Comparison of ENCODE assay signal across 9 cellular contexts in the genomic region with DNA sequence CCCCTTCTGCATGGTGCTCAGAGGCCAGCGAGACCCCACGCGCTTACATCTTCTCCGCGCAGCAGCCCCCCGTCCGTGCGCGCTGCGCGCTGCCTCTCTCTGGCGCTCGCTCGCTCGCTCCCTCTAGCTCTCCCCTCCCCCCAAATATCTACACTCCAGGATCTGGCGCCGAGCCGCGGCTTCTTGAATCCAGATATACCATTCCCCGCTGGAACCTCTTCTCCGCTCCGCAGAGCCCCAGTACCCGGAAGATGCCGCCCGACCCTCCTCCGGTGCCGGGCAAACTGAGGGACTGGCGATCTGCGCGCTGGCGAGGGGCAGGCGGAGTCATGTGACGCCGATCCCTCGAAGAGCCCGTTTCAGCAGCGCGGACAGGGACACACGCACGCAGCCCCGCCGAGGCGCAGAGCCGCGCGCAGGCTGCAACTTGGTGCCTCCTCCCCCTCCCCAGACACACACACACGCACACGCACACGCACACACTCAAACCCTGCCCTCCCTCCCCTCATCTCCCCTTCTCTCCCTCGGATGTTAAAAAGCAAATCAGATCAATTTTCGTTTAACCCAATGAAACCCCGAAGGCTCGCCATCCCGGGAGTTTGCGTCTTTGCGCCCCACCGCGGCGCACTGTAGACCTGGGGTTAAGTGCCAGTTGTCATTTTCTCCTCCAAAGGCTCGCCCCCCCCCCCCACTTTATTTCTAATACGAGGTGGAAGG. TPM values are rescaled to one million over a fixed set of nuclear protein-coding genes. Genes with fewer than 3 reads are reported as not detected.
DNase-seq lines count a peak whose midpoint lies in the region; ATAC-seq, FAIRE-seq and TF ChIP-seq lines count a peak whose summit lies in the region.
"Had no signal": no experiment of that assay in that cellular context is flagged by ENCODE, and none has a peak within 500 bp of the region (broad histone marks: within the 10 kb centered on the region; RNA-seq: fewer than 3 reads in every experiment).

Gene RASGRF1 (minus strand): TSS at position 294 of the 717 bp plus-strand sequence. CDS start 282 bp downstream, at position 12.

- no peak within 1 kb of the TSS for H3K27ac Mint-ChIP-seq in activated CD8-positive, alpha-beta memory T cell treated with anti-CD3 and anti-CD28 coated beads, Interleukin-2, amount 10 ng/mL, durations not matched to agents 7 days and 5 days
- H3K27ac Mint-ChIP-seq: CD4-positive, CD25-positive, alpha-beta regulatory T cell had no signal

- SMC1A ChIA-PET in GM12878 (lab: Charles Lee; ENCODE audit: uncharacterized antibody, unreplicated experiment), result no interaction called here

- H3K4me1 ChIP-seq in GM12878 (ENCODE audit: control insufficient read depth, insufficient read depth, low read length), result no peaks in the 10 kb centered on the region; the same call in 1 of the 2 replicates
- H3K4me1 ChIP-seq in lung (ENCODE audit: control insufficient read depth in 2 of 2, insufficient read depth in 2 of 2, low read length in 2 of 2), result peaks cover 0 to 11% of the 10 kb centered on the region in 2 donors
- peaks cover 0 to 27% (median 15%) of the 10 kb centered on the region in 4 donors for H3K4me1 ChIP-seq in tibial nerve

- TF ChIP-seq POLR2A in GM12878 (IDR thresholded peaks at IDR 0.05; ENCODE audit: low read depth, low read length), result no peak
- TF ChIP-seq POLR2A in tibial nerve (IDR thresholded peaks at IDR 0.05), result no peak

- TF ChIP-seq CTCF in GM12878 (IDR thresholded peaks at IDR 0.05 in 2 of 3, conservative IDR thresholded peaks at IDR 0.05 in 1 of 3; ENCODE audit: control insufficient read depth in 2 of 3, extremely low read depth in 1 of 3, insufficient read depth in 1 of 3, low read depth in 3 of 3, low read length in 3 of 3), result no peak
- TF ChIP-seq CTCF in lung (IDR thresholded peaks at IDR 0.05; ENCODE audit: control extremely low read depth, extremely low read depth), result no peak
- TF ChIP-seq CTCF in tibial nerve (IDR thresholded peaks at IDR 0.05), result no peak
- TF ChIP-seq CTCF in brain microvascular endothelial cell (IDR thresholded peaks at IDR 0.05; ENCODE audit: low read depth, low read length, missing control alignments), result no peak

- H3K4me3 ChIP-seq in GM12878 (no peak within 1 kb of the TSS), lung (peak within 1 kb of the TSS; percentile 36), tibial nerve (peak within 1 kb of the TSS; percentile 1 to 33 (median 22)), brain microvascular endothelial cell (ENCODE audit: low read depth, low read length) (no peak within 1 kb of the TSS)

- RAD21 ChIA-PET in GM12878 (lab: Charles Lee; ENCODE audit: unreplicated experiment), result no interaction called here

- H3K36me3 ChIP-seq in GM12878 (ENCODE audit: control insufficient read depth in 2 of 2, insufficient read depth in 2 of 2, low read length in 1 of 2), result no peaks in the 10 kb centered on the region
- H3K36me3 ChIP-seq in lung (ENCODE audit: control insufficient read depth in 2 of 2, insufficient read depth in 2 of 2, low read length in 2 of 2), result no peaks in the 10 kb centered on the region
- H3K36me3 ChIP-seq in tibial nerve, result no peaks in the 10 kb centered on the region
- H3K36me3 ChIP-seq in brain microvascular endothelial cell (replicated peaks), result no peaks in the 10 kb centered on the region

- H3K79me2 ChIP-seq in GM12878 (ENCODE audit: control insufficient read depth, insufficient read depth, low read length), result no peaks in the 10 kb centered on the region

- no peaks in the 10 kb centered on the region for H3K36me3 Mint-ChIP-seq in activated CD8-positive, alpha-beta memory T cell treated with anti-CD3 and anti-CD28 coated beads, Interleukin-2, amount 10 ng/mL, durations not matched to agents 7 days and 5 days
- H3K36me3 Mint-ChIP-seq: CD4-positive, CD25-positive, alpha-beta regulatory T cell had no signal

- 2% methylated on average over 42 of the region's 61 CpGs for WGBS in GM12878 (ENCODE audit: insufficient coverage, insufficient replicate concordance, low lambda C conversion rate, missing lambda C conversion rate)
- WGBS in lung, 2 donors, result 1 to 2% methylated on average over 56 to 61 of the region's 61 CpGs
- WGBS in tibial nerve, 2 donors, result 0 to 2% methylated on average over 38 to 61 of the region's 61 CpGs

- ATAC-seq in activated CD8-positive, alpha-beta memory T cell treated with anti-CD3 and anti-CD28 coated beads, Interleukin-2, amount 10 ng/mL, durations not matched to agents 7 days and 5 days, result no peak
- ATAC-seq in GM12878 (no peak), lung (ENCODE audit: insufficient read depth, low FRiP score) (no peak), HG03469 (IDR thresholded peaks at IDR 0.05; ENCODE audit: unreplicated experiment) (no peak)

- H2AFZ ChIP-seq in GM12878 (ENCODE audit: control insufficient read depth, low read depth, low read length), result no peak within 1 kb of the TSS

- no peak within 1 kb of the TSS for H3K9ac ChIP-seq in GM12878 (ENCODE audit: control insufficient read depth, insufficient read depth, low read length)

- POLR2A ChIA-PET in GM12878 (lab: Charles Lee), result no interaction called here

- FAIRE-seq in GM12878 (lab: Jason Lieb, UNC), result no peak

- BruUV-seq in GM12878 (replicated peaks; lab: Mats Ljungman, UMichigan), result no TSS peak

- DNase-seq in activated CD8-positive, alpha-beta memory T cell treated with anti-CD3 and anti-CD28 coated beads, Interleukin-2, amount 50 U/mL, for 48 hours, result peak; percentile 49
- no peak for DNase-seq in activated CD8-positive, alpha-beta memory T cell treated with anti-CD3 and anti-CD28 coated beads, Interleukin-2, amount 10 ng/mL, durations not matched to agents 7 days and 5 days
- no peak for DNase-seq in GM12878 (ENCODE audit: low read depth, low spot score)
- DNase-seq in lung (ENCODE audit: low spot score), result no peak
- no peak for DNase-seq in tibial nerve (ENCODE audit: low spot score in 2 of 2)
- DNase-seq in brain microvascular endothelial cell, result no peak
- DNase-seq in NCI-H128 (lab: John Stamatoyannopoulos, UW; ENCODE audit: unreplicated experiment), result no peak

- intact Hi-C loops in GM12878 (cut with micrococcal nuclease; ENCODE audit: unreplicated experiment), result no loop called here

- H3K27me3 ChIP-seq in GM12878 (replicated peaks in 1 of 2; ENCODE audit: control insufficient read depth in 2 of 2, insufficient read depth in 2 of 2, low read length in 1 of 2) (peaks cover 9 to 15% of the 10 kb centered on the region in 2 experiments), lung (ENCODE audit: control insufficient read depth, insufficient read depth) (peaks cover 25% of the 10 kb centered on the region), tibial nerve (peaks cover 0 to 58% of the 10 kb centered on the region in 2 donors), brain microvascular endothelial cell (replicated peaks) (peaks cover 45% of the 10 kb centered on the region)

- H3K4me1 Mint-ChIP-seq in activated CD8-positive, alpha-beta memory T cell treated with anti-CD3 and anti-CD28 coated beads, Interleukin-2, amount 10 ng/mL, durations not matched to agents 7 days and 5 days, result peaks cover 7% of the 10 kb centered on the region

- CTCF ChIA-PET in activated CD8-positive, alpha-beta memory T cell treated with anti-CD3 and anti-CD28 coated beads, Interleukin-2, amount 10 ng/mL, durations not matched to agents 7 days and 5 days (lab: Charles Lee), result no interaction called here
- CTCF ChIA-PET in GM12878 (lab: Yijun Ruan, JAX), result interaction anchor here (0.7 kb wide), 1 partner anchor 514 kb away, joined by 3 read pairs; no protein-coding TSS in a partner anchor

- H3K9me3 Mint-ChIP-seq in activated CD8-positive, alpha-beta memory T cell treated with anti-CD3 and anti-CD28 coated beads, Interleukin-2, amount 10 ng/mL, durations not matched to agents 7 days and 5 days (ENCODE audit: low read depth), result no peaks in the 10 kb centered on the region

- H3K27ac ChIP-seq in GM12878 (ENCODE audit: control insufficient read depth, insufficient read depth) (no peak within 1 kb of the TSS), lung (ENCODE audit: low read depth in 1 of 2, low read length in 1 of 2) (no peak within 1 kb of the TSS), tibial nerve (no peak within 1 kb of the TSS), brain microvascular endothelial cell (no peak within 1 kb of the TSS)

- TF ChIP-seq EP300 in GM12878 (IDR thresholded peaks at IDR 0.05; ENCODE audit: borderline replicate concordance in 1 of 2, control insufficient read depth in 1 of 2, low read depth in 2 of 2, low read length in 2 of 2) (no peak), tibial nerve (IDR thresholded peaks at IDR 0.05) (no peak)

- no peak within 1 kb of the TSS for H3K4me3 Mint-ChIP-seq in activated CD8-positive, alpha-beta memory T cell treated with anti-CD3 and anti-CD28 coated beads, Interleukin-2, amount 10 ng/mL, durations not matched to agents 7 days and 5 days
- H3K4me3 Mint-ChIP-seq: CD4-positive, CD25-positive, alpha-beta regulatory T cell had no signal

- H3K4me2 ChIP-seq in GM12878 (ENCODE audit: control insufficient read depth, insufficient read depth), result no peak within 1 kb of the TSS

- H4K20me1 ChIP-seq in GM12878 (ENCODE audit: control insufficient read depth, insufficient read depth), result no peaks in the 10 kb centered on the region

- H3K27me3 Mint-ChIP-seq in activated CD8-positive, alpha-beta memory T cell treated with anti-CD3 and anti-CD28 coated beads, Interleukin-2, amount 10 ng/mL, durations not matched to agents 7 days and 5 days, result peaks cover 73% of the 10 kb centered on the region

- in situ Hi-C loops in GM12878 (cut with MboI), result no loop called here
- in situ Hi-C loops in brain microvascular endothelial cell (cut with HindIII; ENCODE audit: low pct_ligation_motif_present, low sequenced_read_pairs), result no loop called here

- H3K9me3 ChIP-seq in GM12878 (replicated peaks; ENCODE audit: control insufficient read depth, insufficient read depth, low read length) (no peaks in the 10 kb centered on the region; the same call in 2 of the 3 replicates), lung (ENCODE audit: control insufficient read depth in 2 of 2, insufficient read depth in 1 of 2, low read length in 1 of 2) (peaks cover 0 to 8% of the 10 kb centered on the region in 2 donors), tibial nerve (no peaks in the 10 kb centered on the region)

- no peak for TF ChIP-seq RAD21 in GM12878 (IDR thresholded peaks at IDR 0.05; ENCODE audit: insufficient read depth, low read depth, low read length)

RNA-seq across cellular contexts. Expression of gene RASGRF1, which starts in this region (rescaled TPM):
- under 1 TPM in 1 of 2 experiments, not detected in 1; 0.02 TPM for total RNA-seq in activated CD8-positive, alpha-beta memory T cell treated with anti-CD3 and anti-CD28 coated beads, Interleukin-2, amount 10 ng/mL, durations not matched to agents 7 days and 5 days
- total RNA-seq in GM12878 (2013; cell fraction: nucleolus; rRNA removed), result 0.56 and 0.65 TPM in 2 replicates
- 1.3 and 1.6 TPM in 2 replicates for total RNA-seq in GM12878 (2014; rRNA removed)
- total RNA-seq in GM12878 (2014; rRNA removed; fragmentation: Illumina TruSeq; extraction: Trizol), result 0.58 and 0.60 TPM in 2 replicates
- 0.85 and 1.1 TPM in 2 replicates for total RNA-seq in GM12878 (2021)
- 0.81 TPM for polyA plus RNA-seq in GM12878 (2011; ENCODE audit: low read depth)
- polyA plus RNA-seq in GM12878 (2011; rRNA removed), result 0.68 and 0.87 TPM in 2 replicates
- polyA plus RNA-seq in GM12878 (2011; cell fraction: cytosol; rRNA removed), result 0.42 and 0.87 TPM in 2 replicates
- polyA plus RNA-seq in GM12878 (2011; cell fraction: nucleus; rRNA removed), result 1.5 and 1.7 TPM in 2 replicates
- 0.88 and 0.90 TPM in 2 replicates for polyA plus RNA-seq in GM12878 (2012)
- 1.1 and 1.6 TPM in 2 replicates for polyA plus RNA-seq in GM12878 (2014; fragmentation: Illumina TruSeq; extraction: Trizol)
- under 1 TPM; 0.20 to 0.21 TPM for polyA plus RNA-seq in GM12878 (2014; fragmentation: Nextera tagmentation; extraction: Ambion mirVana)
- polyA plus RNA-seq in GM12878 (2014; rRNA removed), result 0.60 and 0.72 TPM in 2 replicates
- 1 to 10 TPM; 1.1 to 1.9 TPM for polyA plus RNA-seq in GM12878 (2016; fragmentation: Nextera tagmentation; extraction: Ambion mirVana)
- polyA minus RNA-seq in GM12878 (2011; rRNA and poly(A)+ RNA removed), result 0.44 and 1.4 TPM in 2 replicates
- 0.52 and 1.1 TPM in 2 replicates for polyA minus RNA-seq in GM12878 (2011; cell fraction: cytosol; rRNA and poly(A)+ RNA removed)
- polyA minus RNA-seq in GM12878 (2011; cell fraction: nucleus; rRNA and poly(A)+ RNA removed), result 0.60 and 1.7 TPM in 2 replicates
- total RNA-seq in lung, result 10 to 100 TPM; 20.4 to 71.2 TPM
- polyA plus RNA-seq in lung, result 10 to 100 TPM; 10.9 to 28.8 TPM
- total RNA-seq in tibial nerve, result under 1 TPM; 0.30 to 0.98 (median 0.65) TPM
- total RNA-seq: CD4-positive, CD25-positive, alpha-beta regulatory T cell had no signal
- polyA plus RNA-seq: CD4-positive, CD25-positive, alpha-beta regulatory T cell had no signal

Comparison
In these comparisons a context has a peak if more than half of its experiments do, and no peak if none do; other contexts are left out.
1. RNA of gene RASGRF1 (total RNA-seq): 20.4 to 71.2 TPM in lung; 0.30 to 0.98 TPM in tibial nerve, 0.56 to 1.6 TPM in GM12878 and 0.02 TPM in activated CD8-positive, alpha-beta memory T cell treated with anti-CD3 and anti-CD28 coated beads, Interleukin-2, amount 10 ng/mL, durations not matched to agents 7 days and 5 days; every median in the first group is over 4 times any median in the second.
2. RNA of gene RASGRF1 (polyA plus RNA-seq): 10.9 to 28.8 TPM in lung; 0.20 to 1.9 TPM in GM12878; every median in the first group is over 4 times any median in the second.
3. H3K4me3 ChIP-seq: peak in lung (single experiment) and tibial nerve (4 of 4); none in GM12878 (single experiment) and brain microvascular endothelial cell (single experiment).